In genomic region chrX:125210146-125210545, GRCh38 we compare ENCODE assay signal across 24 cellular contexts.
"Had no signal": no experiment of that assay in that cellular context is flagged by ENCODE, and none has a peak within 500 bp of the region (broad histone marks: within the 10 kb centered on the region; RNA-seq: fewer than 3 reads in every experiment).

No MANE protein-coding gene starts in this region.

- H3K9ac ChIP-seq: SK-N-SH had no signal

- H3K36me3 ChIP-seq: MG63, Peyer's patch, SJCRH30 had no signal

- ATAC-seq: activated CD4-positive, CD25-positive, alpha-beta regulatory T cell treated with anti-CD3 and anti-CD28 coated beads, Interleukin-2, amount 50 U/mL, for 24 hours; activated CD8-positive, alpha-beta T cell treated with anti-CD3 and anti-CD28 coated beads for 36 hours; activated T-cell treated with anti-CD3 and anti-CD28 coated beads, Interleukin-2, amount 50 U/mL, for 72 hours had no signal

- H3K9me3 Mint-ChIP-seq: activated CD8-positive, alpha-beta T cell treated with anti-CD3 and anti-CD28 coated beads for 36 hours; activated naive CD4-positive, alpha-beta T cell treated with anti-CD3 and anti-CD28 coated beads, Interleukin-2, amount 10 ng/mL, durations not matched to agents 7 days and 5 days; activated naive CD8-positive, alpha-beta T cell treated with anti-CD3 and anti-CD28 coated beads for 36 hours; activated T-helper 2 cell treated with anti-CD3 and anti-CD28 coated beads, Interferon-gamma antibody, Interleukin-2, Interleukin-4, amounts not matched to agents 10 μg/mL and 5 μg/mL and 100 μg/mL, durations not matched to agents 14 hours and 24 hours and 36 hours had no signal

- H3K4me3 ChIP-seq: MG63, Peyer's patch, SJCRH30 had no signal

- H3K9me2 ChIP-seq: SK-N-SH had no signal

- H3K27ac Mint-ChIP-seq: activated CD8-positive, alpha-beta T cell treated with anti-CD3 and anti-CD28 coated beads for 36 hours; activated naive CD4-positive, alpha-beta T cell treated with anti-CD3 and anti-CD28 coated beads, Interleukin-2, amount 10 ng/mL, durations not matched to agents 7 days and 5 days; activated naive CD8-positive, alpha-beta T cell treated with anti-CD3 and anti-CD28 coated beads for 36 hours; activated T-cell treated with anti-CD3 and anti-CD28 coated beads, Interleukin-2, amount 50 U/mL, for 72 hours; activated T-helper 2 cell treated with anti-CD3 and anti-CD28 coated beads, Interferon-gamma antibody, Interleukin-2, Interleukin-4, amounts not matched to agents 10 μg/mL and 5 μg/mL and 100 μg/mL, durations not matched to agents 14 hours and 24 hours and 36 hours had no signal

- H3K27ac ChIP-seq: Peyer's patch, RWPE1, SJCRH30, VCaP had no signal

- H3K4me2 ChIP-seq: SK-N-SH had no signal

- H3K27me3 ChIP-seq: MG63, Peyer's patch, SJCRH30 had no signal

- H3K4me3 Mint-ChIP-seq: activated CD8-positive, alpha-beta T cell treated with anti-CD3 and anti-CD28 coated beads for 36 hours; activated naive CD4-positive, alpha-beta T cell treated with anti-CD3 and anti-CD28 coated beads, Interleukin-2, amount 10 ng/mL, durations not matched to agents 7 days and 5 days; activated naive CD8-positive, alpha-beta T cell treated with anti-CD3 and anti-CD28 coated beads for 36 hours; activated T-cell treated with anti-CD3 and anti-CD28 coated beads, Interleukin-2, amount 50 U/mL, for 72 hours had no signal

- H3K36me3 Mint-ChIP-seq: activated naive CD4-positive, alpha-beta T cell treated with anti-CD3 and anti-CD28 coated beads, Interleukin-2, amount 10 ng/mL, durations not matched to agents 7 days and 5 days; activated naive CD8-positive, alpha-beta T cell treated with anti-CD3 and anti-CD28 coated beads for 36 hours had no signal

- H3K4me1 ChIP-seq: Peyer's patch had no signal

- H3K9me3 ChIP-seq: MG63, Peyer's patch, SJCRH30, SK-N-SH had no signal

- DNase-seq: activated CD4-positive, alpha-beta T cell treated with anti-CD3 and anti-CD28 coated beads for 4 hours; activated CD8-positive, alpha-beta memory T cell treated with anti-CD3 and anti-CD28 coated beads, Interleukin-2, amount 50 U/mL, for 4 hours; activated CD8-positive, alpha-beta T cell treated with anti-CD3 and anti-CD28 coated beads for 36 hours; activated gamma-delta T cell treated with Interleukin-2 at 50 U/mL for 16 hours; activated naive CD4-positive, alpha-beta T cell treated with anti-CD3 and anti-CD28 coated beads, Interleukin-2, amount 10 ng/mL, durations not matched to agents 7 days and 5 days; activated naive CD8-positive, alpha-beta T cell treated with anti-CD3 and anti-CD28 coated beads for 36 hours; activated T-cell treated with anti-CD3 and anti-CD28 coated beads, Interleukin-2, amount 50 U/mL, for 72 hours; MG63; MV-4-11; NCI-H1092 treated with DMSO at 0.1 percent for 48 hours; NCI-H1417 treated with DMSO at 0.1 percent for 48 hours; NCI-H1694; NCI-H2081; NCI-H446; NCI-H524; Peyer's patch; Right ventricle myocardium superior; SJCRH30; SK-N-SH; T-helper 1 cell had no signal
